In the genomic region with DNA sequence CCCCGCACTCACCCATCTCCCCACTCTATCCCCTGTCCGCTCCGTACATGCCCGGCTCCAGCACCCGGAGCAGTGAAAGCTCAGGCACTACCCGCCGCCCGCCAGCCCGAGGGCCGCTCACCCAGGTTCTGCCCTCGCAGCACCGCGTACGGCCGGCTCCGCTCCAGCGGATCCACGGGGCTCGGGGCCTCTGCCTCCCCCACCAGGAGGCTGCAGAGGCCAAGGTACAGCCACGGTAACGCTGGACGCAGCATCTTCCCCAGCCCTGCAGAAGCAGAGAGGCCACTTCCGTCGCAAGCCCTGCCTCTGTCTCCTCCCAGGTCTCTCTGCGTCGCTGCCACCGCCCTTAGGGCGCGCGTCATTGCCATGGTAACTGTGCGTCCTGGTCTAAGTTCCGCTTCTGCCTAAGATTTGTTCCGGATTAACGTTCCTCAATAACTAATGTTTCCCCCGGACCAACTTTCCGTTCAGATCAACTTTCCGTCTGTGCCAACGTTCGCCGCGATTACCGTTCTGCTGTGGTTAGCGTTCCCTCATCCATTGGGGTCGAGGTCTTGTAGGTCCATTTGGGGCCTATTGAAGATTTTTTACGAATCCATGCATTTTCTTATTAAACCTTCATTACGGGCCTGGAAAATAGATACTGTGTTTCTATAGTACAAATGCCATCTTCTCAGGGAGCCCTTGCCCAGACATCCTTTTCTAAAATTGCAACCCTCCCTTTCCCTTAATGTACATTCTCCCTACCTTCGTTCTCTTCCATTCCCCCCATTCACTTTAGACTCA, we compare ENCODE assay signal across 1 cellular context.
TF ChIP-seq lines count a peak whose summit lies in the region.

A gene with protein sequence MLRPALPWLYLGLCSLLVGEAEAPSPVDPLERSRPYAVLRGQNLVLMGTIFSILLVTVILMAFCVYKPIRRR (minus strand): TSS at position 281 of the 786 bp plus-strand sequence. CDS start 27 bp downstream, at position 254.

TF ChIP-seq in K562, 482 proteins besides CTCF, POLR2A, EP300 and RAD21 (continued from another document and continues in another):
- peak; percentile 97 for TF ChIP-seq DIDO1 (tag; IDR thresholded peaks at IDR 0.05; ENCODE audit: low read depth)
- peak; percentile 63 for TF ChIP-seq GATA2 (CRISPR knock-in tag; IDR thresholded peaks at IDR 0.05)
- no peak for TF ChIP-seq SRSF3 (IDR thresholded peaks at IDR 0.05; ENCODE audit: insufficient read depth, low read length)
- TF ChIP-seq, protein P1, sequence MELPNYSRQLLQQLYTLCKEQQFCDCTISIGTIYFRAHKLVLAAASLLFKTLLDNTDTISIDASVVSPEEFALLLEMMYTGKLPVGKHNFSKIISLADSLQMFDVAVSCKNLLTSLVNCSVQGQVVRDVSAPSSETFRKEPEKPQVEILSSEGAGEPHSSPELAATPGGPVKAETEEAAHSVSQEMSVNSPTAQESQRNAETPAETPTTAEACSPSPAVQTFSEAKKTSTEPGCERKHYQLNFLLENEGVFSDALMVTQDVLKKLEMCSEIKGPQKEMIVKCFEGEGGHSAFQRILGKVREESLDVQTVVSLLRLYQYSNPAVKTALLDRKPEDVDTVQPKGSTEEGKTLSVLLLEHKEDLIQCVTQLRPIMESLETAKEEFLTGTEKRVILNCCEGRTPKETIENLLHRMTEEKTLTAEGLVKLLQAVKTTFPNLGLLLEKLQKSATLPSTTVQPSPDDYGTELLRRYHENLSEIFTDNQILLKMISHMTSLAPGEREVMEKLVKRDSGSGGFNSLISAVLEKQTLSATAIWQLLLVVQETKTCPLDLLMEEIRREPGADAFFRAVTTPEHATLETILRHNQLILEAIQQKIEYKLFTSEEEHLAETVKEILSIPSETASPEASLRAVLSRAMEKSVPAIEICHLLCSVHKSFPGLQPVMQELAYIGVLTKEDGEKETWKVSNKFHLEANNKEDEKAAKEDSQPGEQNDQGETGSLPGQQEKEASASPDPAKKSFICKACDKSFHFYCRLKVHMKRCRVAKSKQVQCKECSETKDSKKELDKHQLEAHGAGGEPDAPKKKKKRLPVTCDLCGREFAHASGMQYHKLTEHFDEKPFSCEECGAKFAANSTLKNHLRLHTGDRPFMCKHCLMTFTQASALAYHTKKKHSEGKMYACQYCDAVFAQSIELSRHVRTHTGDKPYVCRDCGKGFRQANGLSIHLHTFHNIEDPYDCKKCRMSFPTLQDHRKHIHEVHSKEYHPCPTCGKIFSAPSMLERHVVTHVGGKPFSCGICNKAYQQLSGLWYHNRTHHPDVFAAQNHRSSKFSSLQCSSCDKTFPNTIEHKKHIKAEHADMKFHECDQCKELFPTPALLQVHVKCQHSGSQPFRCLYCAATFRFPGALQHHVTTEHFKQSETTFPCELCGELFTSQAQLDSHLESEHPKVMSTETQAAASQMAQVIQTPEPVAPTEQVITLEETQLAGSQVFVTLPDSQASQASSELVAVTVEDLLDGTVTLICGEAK (IDR thresholded peaks at IDR 0.05) = peak; percentile 99
- TF ChIP-seq, protein P1 (CRISPR knock-in tag; IDR thresholded peaks at IDR 0.05) = no peak
- TF ChIP-seq, protein P2, sequence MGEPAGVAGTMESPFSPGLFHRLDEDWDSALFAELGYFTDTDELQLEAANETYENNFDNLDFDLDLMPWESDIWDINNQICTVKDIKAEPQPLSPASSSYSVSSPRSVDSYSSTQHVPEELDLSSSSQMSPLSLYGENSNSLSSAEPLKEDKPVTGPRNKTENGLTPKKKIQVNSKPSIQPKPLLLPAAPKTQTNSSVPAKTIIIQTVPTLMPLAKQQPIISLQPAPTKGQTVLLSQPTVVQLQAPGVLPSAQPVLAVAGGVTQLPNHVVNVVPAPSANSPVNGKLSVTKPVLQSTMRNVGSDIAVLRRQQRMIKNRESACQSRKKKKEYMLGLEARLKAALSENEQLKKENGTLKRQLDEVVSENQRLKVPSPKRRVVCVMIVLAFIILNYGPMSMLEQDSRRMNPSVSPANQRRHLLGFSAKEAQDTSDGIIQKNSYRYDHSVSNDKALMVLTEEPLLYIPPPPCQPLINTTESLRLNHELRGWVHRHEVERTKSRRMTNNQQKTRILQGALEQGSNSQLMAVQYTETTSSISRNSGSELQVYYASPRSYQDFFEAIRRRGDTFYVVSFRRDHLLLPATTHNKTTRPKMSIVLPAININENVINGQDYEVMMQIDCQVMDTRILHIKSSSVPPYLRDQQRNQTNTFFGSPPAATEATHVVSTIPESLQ (CRISPR knock-in tag; IDR thresholded peaks at IDR 0.05) = no peak
- TF ChIP-seq TGIF2 (CRISPR knock-in tag; IDR thresholded peaks at IDR 0.05) = no peak
- TF ChIP-seq DNMT1 (IDR thresholded peaks at IDR 0.05) = no peak
- peak; percentile 88 for TF ChIP-seq ELF1 (tag; IDR thresholded peaks at IDR 0.05)
- TF ChIP-seq TCF7 (IDR thresholded peaks at IDR 0.05; ENCODE audit: borderline replicate concordance) = 0 out of 2 replicates have a peak, but pooled peaks have one; percentile 10
- TF ChIP-seq, protein P3, sequence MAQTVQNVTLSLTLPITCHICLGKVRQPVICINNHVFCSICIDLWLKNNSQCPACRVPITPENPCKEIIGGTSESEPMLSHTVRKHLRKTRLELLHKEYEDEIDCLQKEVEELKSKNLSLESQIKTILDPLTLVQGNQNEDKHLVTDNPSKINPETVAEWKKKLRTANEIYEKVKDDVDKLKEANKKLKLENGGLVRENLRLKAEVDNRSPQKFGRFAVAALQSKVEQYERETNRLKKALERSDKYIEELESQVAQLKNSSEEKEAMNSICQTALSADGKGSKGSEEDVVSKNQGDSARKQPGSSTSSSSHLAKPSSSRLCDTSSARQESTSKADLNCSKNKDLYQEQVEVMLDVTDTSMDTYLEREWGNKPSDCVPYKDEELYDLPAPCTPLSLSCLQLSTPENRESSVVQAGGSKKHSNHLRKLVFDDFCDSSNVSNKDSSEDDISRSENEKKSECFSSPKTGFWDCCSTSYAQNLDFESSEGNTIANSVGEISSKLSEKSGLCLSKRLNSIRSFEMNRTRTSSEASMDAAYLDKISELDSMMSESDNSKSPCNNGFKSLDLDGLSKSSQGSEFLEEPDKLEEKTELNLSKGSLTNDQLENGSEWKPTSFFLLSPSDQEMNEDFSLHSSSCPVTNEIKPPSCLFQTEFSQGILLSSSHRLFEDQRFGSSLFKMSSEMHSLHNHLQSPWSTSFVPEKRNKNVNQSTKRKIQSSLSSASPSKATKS (CRISPR knock-in tag; IDR thresholded peaks at IDR 0.05) = 0 out of 2 replicates have a peak, but pooled peaks have one; percentile 71
- TF ChIP-seq, protein P4, sequence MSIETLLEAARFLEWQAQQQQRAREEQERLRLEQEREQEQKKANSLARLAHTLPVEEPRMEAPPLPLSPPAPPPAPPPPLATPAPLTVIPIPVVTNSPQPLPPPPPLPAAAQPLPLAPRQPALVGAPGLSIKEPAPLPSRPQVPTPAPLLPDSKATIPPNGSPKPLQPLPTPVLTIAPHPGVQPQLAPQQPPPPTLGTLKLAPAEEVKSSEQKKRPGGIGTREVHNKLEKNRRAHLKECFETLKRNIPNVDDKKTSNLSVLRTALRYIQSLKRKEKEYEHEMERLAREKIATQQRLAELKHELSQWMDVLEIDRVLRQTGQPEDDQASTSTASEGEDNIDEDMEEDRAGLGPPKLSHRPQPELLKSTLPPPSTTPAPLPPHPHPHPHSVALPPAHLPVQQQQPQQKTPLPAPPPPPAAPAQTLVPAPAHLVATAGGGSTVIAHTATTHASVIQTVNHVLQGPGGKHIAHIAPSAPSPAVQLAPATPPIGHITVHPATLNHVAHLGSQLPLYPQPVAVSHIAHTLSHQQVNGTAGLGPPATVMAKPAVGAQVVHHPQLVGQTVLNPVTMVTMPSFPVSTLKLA (conservative IDR thresholded peaks at IDR 0.05) = peak; percentile 77 to 82
- no peak for TF ChIP-seq NCOA2 (IDR thresholded peaks at IDR 0.05; ENCODE audit: partially characterized antibody in 2 of 2)
- TF ChIP-seq, protein P5, sequence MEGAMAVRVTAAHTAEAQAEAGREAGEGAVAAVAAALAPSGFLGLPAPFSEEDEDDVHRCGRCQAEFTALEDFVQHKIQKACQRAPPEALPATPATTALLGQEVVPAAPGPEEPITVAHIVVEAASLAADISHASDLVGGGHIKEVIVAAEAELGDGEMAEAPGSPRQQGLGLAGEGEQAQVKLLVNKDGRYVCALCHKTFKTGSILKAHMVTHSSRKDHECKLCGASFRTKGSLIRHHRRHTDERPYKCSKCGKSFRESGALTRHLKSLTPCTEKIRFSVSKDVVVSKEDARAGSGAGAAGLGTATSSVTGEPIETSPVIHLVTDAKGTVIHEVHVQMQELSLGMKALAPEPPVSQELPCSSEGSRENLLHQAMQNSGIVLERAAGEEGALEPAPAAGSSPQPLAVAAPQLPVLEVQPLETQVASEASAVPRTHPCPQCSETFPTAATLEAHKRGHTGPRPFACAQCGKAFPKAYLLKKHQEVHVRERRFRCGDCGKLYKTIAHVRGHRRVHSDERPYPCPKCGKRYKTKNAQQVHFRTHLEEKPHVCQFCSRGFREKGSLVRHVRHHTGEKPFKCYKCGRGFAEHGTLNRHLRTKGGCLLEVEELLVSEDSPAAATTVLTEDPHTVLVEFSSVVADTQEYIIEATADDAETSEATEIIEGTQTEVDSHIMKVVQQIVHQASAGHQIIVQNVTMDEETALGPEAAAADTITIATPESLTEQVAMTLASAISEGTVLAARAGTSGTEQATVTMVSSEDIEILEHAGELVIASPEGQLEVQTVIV (CRISPR knock-in tag; IDR thresholded peaks at IDR 0.05; ENCODE audit: borderline replicate concordance) = no peak
- TF ChIP-seq NCOR1 (IDR thresholded peaks at IDR 0.05) = peak; percentile 46; the same call in 1 of the 2 replicates
- peak; percentile 76 for TF ChIP-seq EP400 (IDR thresholded peaks at IDR 0.05)
- peak; percentile 82; the same call in 1 of the 2 replicates for TF ChIP-seq POLR2AphosphoS2 (IDR thresholded peaks at IDR 0.05; ENCODE audit: low read length)
- TF ChIP-seq, protein P6, sequence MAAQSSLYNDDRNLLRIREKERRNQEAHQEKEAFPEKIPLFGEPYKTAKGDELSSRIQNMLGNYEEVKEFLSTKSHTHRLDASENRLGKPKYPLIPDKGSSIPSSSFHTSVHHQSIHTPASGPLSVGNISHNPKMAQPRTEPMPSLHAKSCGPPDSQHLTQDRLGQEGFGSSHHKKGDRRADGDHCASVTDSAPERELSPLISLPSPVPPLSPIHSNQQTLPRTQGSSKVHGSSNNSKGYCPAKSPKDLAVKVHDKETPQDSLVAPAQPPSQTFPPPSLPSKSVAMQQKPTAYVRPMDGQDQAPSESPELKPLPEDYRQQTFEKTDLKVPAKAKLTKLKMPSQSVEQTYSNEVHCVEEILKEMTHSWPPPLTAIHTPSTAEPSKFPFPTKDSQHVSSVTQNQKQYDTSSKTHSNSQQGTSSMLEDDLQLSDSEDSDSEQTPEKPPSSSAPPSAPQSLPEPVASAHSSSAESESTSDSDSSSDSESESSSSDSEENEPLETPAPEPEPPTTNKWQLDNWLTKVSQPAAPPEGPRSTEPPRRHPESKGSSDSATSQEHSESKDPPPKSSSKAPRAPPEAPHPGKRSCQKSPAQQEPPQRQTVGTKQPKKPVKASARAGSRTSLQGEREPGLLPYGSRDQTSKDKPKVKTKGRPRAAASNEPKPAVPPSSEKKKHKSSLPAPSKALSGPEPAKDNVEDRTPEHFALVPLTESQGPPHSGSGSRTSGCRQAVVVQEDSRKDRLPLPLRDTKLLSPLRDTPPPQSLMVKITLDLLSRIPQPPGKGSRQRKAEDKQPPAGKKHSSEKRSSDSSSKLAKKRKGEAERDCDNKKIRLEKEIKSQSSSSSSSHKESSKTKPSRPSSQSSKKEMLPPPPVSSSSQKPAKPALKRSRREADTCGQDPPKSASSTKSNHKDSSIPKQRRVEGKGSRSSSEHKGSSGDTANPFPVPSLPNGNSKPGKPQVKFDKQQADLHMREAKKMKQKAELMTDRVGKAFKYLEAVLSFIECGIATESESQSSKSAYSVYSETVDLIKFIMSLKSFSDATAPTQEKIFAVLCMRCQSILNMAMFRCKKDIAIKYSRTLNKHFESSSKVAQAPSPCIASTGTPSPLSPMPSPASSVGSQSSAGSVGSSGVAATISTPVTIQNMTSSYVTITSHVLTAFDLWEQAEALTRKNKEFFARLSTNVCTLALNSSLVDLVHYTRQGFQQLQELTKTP (IDR thresholded peaks at IDR 0.05; ENCODE audit: low read depth in 1 of 2, partially characterized antibody in 2 of 2) = peak in 1 of 2 experiments; percentile 89
- no peak for TF ChIP-seq RBM15 (IDR thresholded peaks at IDR 0.05; ENCODE audit: insufficient read depth, low read length)
- TF ChIP-seq ELF2 (CRISPR knock-in tag; IDR thresholded peaks at IDR 0.05) = 0 out of 2 replicates have a peak, but pooled peaks have one; percentile 58
- peak in 2 of 3 experiments; percentile 51 to 53 for TF ChIP-seq YY1 (IDR thresholded peaks at IDR 0.05; ENCODE audit: borderline replicate concordance in 1 of 3, control insufficient read depth in 1 of 3, extremely low read depth in 1 of 3, insufficient read depth in 3 of 3, insufficient read length in 1 of 3, insufficient replicate concordance in 2 of 3, low read depth in 1 of 3, low read length in 2 of 3)
- TF ChIP-seq, protein P7, sequence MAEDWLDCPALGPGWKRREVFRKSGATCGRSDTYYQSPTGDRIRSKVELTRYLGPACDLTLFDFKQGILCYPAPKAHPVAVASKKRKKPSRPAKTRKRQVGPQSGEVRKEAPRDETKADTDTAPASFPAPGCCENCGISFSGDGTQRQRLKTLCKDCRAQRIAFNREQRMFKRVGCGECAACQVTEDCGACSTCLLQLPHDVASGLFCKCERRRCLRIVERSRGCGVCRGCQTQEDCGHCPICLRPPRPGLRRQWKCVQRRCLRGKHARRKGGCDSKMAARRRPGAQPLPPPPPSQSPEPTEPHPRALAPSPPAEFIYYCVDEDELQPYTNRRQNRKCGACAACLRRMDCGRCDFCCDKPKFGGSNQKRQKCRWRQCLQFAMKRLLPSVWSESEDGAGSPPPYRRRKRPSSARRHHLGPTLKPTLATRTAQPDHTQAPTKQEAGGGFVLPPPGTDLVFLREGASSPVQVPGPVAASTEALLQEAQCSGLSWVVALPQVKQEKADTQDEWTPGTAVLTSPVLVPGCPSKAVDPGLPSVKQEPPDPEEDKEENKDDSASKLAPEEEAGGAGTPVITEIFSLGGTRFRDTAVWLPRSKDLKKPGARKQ (CRISPR knock-in tag; IDR thresholded peaks at IDR 0.05) = no peak
- TF ChIP-seq ZNF507 (tag; conservative IDR thresholded peaks at IDR 0.05) = no peak
